Comparison of ENCODE assay signal across 8 cellular contexts in the genomic region with DNA sequence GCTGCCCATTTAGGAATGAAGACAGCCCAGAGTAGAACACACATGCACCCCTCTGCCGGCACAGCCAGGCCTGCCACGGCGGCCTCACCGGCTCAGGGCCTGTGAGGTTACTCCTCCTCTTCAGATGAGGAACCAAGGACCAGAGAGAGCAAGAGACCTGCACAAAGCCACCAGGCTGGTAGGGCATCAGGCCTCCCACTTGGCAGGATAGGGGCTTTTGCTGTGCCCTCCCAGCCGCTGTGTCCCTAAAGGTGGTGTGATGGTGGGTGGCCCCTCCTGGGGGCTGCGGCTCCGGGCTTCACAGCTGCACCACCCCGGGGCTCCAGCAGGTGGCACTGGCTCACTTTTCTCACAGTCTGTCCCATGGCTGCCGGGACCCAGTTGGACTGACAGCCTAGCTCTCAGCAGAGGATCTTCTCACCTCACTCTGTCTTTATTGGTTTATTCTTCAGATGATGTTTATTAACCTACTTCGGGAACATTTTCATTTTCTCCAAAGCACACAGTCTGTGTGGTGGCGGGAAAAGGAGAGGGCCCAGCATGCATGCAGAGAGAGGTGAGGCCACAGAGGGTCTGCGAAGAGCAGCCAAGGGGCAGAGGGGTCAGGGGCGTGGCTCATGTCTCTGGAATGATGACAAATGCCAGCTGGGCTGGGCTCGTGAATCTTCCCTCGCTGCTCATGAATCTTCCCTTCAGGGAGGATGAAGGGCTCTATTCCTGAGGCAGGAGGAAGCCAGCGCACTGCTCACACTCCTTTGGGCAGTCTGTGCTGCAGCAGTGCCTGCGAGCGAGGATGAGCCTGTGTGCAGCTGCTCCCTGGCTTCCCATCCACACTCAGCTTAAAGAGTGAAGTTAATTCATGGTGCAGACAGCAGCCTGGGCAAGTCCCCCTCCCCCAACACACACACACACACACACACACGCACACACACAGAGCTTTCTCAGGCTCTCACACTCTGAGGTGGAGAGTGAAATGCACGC.
DNase-seq lines count a peak whose midpoint lies in the region; ATAC-seq, FAIRE-seq and TF ChIP-seq lines count a peak whose summit lies in the region.

No MANE protein-coding gene starts in this region.

- no peak overlapping the region for H2AFZ ChIP-seq in HepG2 (ENCODE audit: low read length)

- no peaks in the 10 kb centered on the region for H3K4me1 ChIP-seq in HepG2 (ENCODE audit: insufficient read depth, low read length)

- TF ChIP-seq EP300 in HepG2 (IDR thresholded peaks at IDR 0.05; ENCODE audit: low read depth in 2 of 2, low read length in 2 of 2) (no peak), HepG2 (CRISPR knock-in tag; IDR thresholded peaks at IDR 0.05; ENCODE audit: borderline replicate concordance) (no peak)

- in situ Hi-C loops in HepG2 (cut with HindIII; ENCODE audit: extremely low pct_ligation_motif_present, low pct_unique_long_range_greater_than_20kb) = loop anchor here (5.0 to 25.0 kb wide), 3 partner anchors 572 to 1258 kb away; no protein-coding TSS in a partner anchor

- H3K27ac Mint-ChIP-seq in chondrocyte (ENCODE audit: unreplicated experiment) = peak overlapping the region; percentile 86

- no peak overlapping the region for H3K9ac ChIP-seq in HepG2 (ENCODE audit: insufficient read depth, low read depth, low read length)

- H3K27ac ChIP-seq in HepG2 (ENCODE audit: extremely low read length, insufficient read depth, low read length) = no peak overlapping the region

- 78% methylated on average over 15 of the region's 20 CpGs for WGBS in HepG2 (ENCODE audit: low lambda C conversion rate)

- CTCF ChIA-PET in HepG2 (lab: Yijun Ruan, JAX; ENCODE audit: low intra/inter-chr PET ratio, low total read pairs) = interaction anchor here (1.5 kb wide), 1 partner anchor 575 kb away, joined by 6 read pairs; no protein-coding TSS in a partner anchor

- peak; percentile 75 for TF ChIP-seq RAD21 in HepG2 (CRISPR knock-in tag; IDR thresholded peaks at IDR 0.05)

- peaks cover 2% of the 10 kb centered on the region in 2 experiments; a peak in 2 of 5 replicates for H3K36me3 ChIP-seq in HepG2 (replicated peaks in 1 of 2; ENCODE audit: control insufficient read depth in 1 of 2, insufficient read depth in 2 of 2, low read length in 2 of 2)

- POLR2A ChIA-PET in HepG2 (lab: Yijun Ruan, JAX) = no interaction called here

- ATAC-seq in HepG2 (peak; percentile 89), HG03457 (IDR thresholded peaks at IDR 0.05; ENCODE audit: unreplicated experiment) (no peak)

- intact Hi-C loops in HepG2 (cut with micrococcal nuclease; ENCODE audit: unreplicated experiment) = loop anchor here (1.0 kb wide), 1 partner anchor 574 kb away; no protein-coding TSS in a partner anchor

- H3K4me3 ChIP-seq in HepG2 (replicated peaks in 1 of 3; ENCODE audit: insufficient read depth in 1 of 3, low read depth in 2 of 3, low read length in 3 of 3) = no peak overlapping the region

- H3K4me2 ChIP-seq in HepG2 (ENCODE audit: low read depth, low read length) = no peak overlapping the region

- H3K9me3 Mint-ChIP-seq in chondrocyte (ENCODE audit: low read depth) = no peaks in the 10 kb centered on the region

- H3K4me1 Mint-ChIP-seq in chondrocyte (ENCODE audit: low read depth) = peaks cover 12% of the 10 kb centered on the region

- H4K20me1 ChIP-seq in HepG2 (ENCODE audit: insufficient read depth, low read length) = no peaks in the 10 kb centered on the region; the same call in 1 of the 2 replicates

- peak; percentile 62 for DNase-seq in activated gamma-delta T cell treated with Interleukin-2 at 50 U/mL for 16 hours
- no peak for DNase-seq in activated gamma-delta T cell (lab: John Stamatoyannopoulos, UW)
- DNase-seq in NCI-H1694 treated with DMSO at 0.1 percent for 48 hours (lab: John Stamatoyannopoulos, UW) = peak; percentile 78
- DNase-seq in activated CD4-positive, alpha-beta T cell treated with anti-CD3 and anti-CD28 coated beads for 24 hours (ENCODE audit: low read depth in 2 of 2) = peak; percentile 46 to 52
- peak; percentile 86 for DNase-seq in chondrocyte (ENCODE audit: low spot score)
- peak; percentile 30 for DNase-seq in HepG2 (ENCODE audit: low spot score)
- peak; percentile 42 for DNase-seq in stimulated activated CD4-positive, alpha-beta T cell treated with anti-CD3 and anti-CD28 coated beads, Interleukin-2, amount 100 ng/mL, for 4 hours (ENCODE audit: low read depth)

- TF ChIP-seq POLR2A in HepG2 (IDR thresholded peaks at IDR 0.05; ENCODE audit: insufficient read depth in 1 of 2, low read depth in 2 of 2, low read length in 2 of 2) = no peak

- H3K79me2 ChIP-seq in HepG2 (ENCODE audit: insufficient read depth, low read length) = no peaks in the 10 kb centered on the region

- peak; percentile 83 for FAIRE-seq in HepG2 (lab: Jason Lieb, UNC)

- H3K27me3 ChIP-seq in HepG2 (ENCODE audit: control insufficient read depth in 1 of 2, insufficient read depth in 2 of 2, low read length in 2 of 2) = no peaks in the 10 kb centered on the region

- H3K9me3 ChIP-seq in HepG2 (ENCODE audit: low read length) = no peaks in the 10 kb centered on the region

- H3K27me3 Mint-ChIP-seq in chondrocyte (ENCODE audit: low read depth) = no peaks in the 10 kb centered on the region

- TF ChIP-seq CTCF in chondrocyte (IDR thresholded peaks at IDR 0.05) (peak; percentile 99), HepG2 (CRISPR knock-in tag; IDR thresholded peaks at IDR 0.05) (peak; percentile 88)

- H3K36me3 Mint-ChIP-seq in chondrocyte (ENCODE audit: low read depth) = peaks cover under 1% of the 10 kb centered on the region

- no TSS peak for BruUV-seq in HepG2 (replicated peaks; lab: Mats Ljungman, UMichigan)

- peak overlapping the region; percentile 50 for H3K4me3 Mint-ChIP-seq in chondrocyte (ENCODE audit: unreplicated experiment)

TF ChIP-seq in HepG2, 621 proteins besides CTCF, POLR2A, EP300 and RAD21 (continues in another document):
- TF ChIP-seq SMC3 (IDR thresholded peaks at IDR 0.05; ENCODE audit: low read length) (peak; percentile 52; the same call in 1 of the 2 replicates), GABPB1 (CRISPR knock-in tag; IDR thresholded peaks at IDR 0.05) (0 out of 2 replicates have a peak, but pooled peaks have one; percentile 18), TBX2 (CRISPR knock-in tag; IDR thresholded peaks at IDR 0.05; ENCODE audit: borderline replicate concordance) (peak; percentile 37; the same call in 1 of the 2 replicates), TAF1 (CRISPR knock-in tag; IDR thresholded peaks at IDR 0.05) (no peak), ZNF687 (CRISPR knock-in tag; IDR thresholded peaks at IDR 0.05) (peak; percentile 43), STAG1 (CRISPR knock-in tag; IDR thresholded peaks at IDR 0.05) (peak; percentile 93), ARID2 (CRISPR knock-in tag; IDR thresholded peaks at IDR 0.05; ENCODE audit: borderline replicate concordance) (no peak), SETDB1 (CRISPR knock-in tag; IDR thresholded peaks at IDR 0.05; ENCODE audit: borderline replicate concordance) (no peak), HNRNPLL (IDR thresholded peaks at IDR 0.05; ENCODE audit: low read depth, low read length, poor library complexity, severe bottlenecking) (peak; percentile 17)
- TF ChIP-seq, protein P1, sequence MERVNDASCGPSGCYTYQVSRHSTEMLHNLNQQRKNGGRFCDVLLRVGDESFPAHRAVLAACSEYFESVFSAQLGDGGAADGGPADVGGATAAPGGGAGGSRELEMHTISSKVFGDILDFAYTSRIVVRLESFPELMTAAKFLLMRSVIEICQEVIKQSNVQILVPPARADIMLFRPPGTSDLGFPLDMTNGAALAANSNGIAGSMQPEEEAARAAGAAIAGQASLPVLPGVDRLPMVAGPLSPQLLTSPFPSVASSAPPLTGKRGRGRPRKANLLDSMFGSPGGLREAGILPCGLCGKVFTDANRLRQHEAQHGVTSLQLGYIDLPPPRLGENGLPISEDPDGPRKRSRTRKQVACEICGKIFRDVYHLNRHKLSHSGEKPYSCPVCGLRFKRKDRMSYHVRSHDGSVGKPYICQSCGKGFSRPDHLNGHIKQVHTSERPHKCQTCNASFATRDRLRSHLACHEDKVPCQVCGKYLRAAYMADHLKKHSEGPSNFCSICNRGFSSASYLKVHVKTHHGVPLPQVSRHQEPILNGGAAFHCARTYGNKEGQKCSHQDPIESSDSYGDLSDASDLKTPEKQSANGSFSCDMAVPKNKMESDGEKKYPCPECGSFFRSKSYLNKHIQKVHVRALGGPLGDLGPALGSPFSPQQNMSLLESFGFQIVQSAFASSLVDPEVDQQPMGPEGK (CRISPR knock-in tag; IDR thresholded peaks at IDR 0.05) = peak; percentile 47; the same call in 1 of the 2 replicates
